16 cellular contexts compared by ENCODE assay signal in genomic region chr20:63087236-63087871, GRCh38.
DNase-seq lines count a peak whose midpoint lies in the region; ATAC-seq and TF ChIP-seq lines count a peak whose summit lies in the region.
"Had no signal": no experiment of that assay in that cellular context is flagged by ENCODE, and none has a peak within 500 bp of the region (broad histone marks: within the 10 kb centered on the region; RNA-seq: fewer than 3 reads in every experiment).

No MANE protein-coding gene starts in this region.

- TF ChIP-seq CTCF in dorsolateral prefrontal cortex (IDR thresholded peaks at IDR 0.05 in 54 of 56, conservative IDR thresholded peaks at IDR 0.05 in 2 of 56; ENCODE audit: low read depth in 1 of 56, partially characterized antibody in 56 of 56) (no peak), nephron progenitor cell (IDR thresholded peaks at IDR 0.05) (no peak)

- H3K27me3 Mint-ChIP-seq in nephron progenitor cell (ENCODE audit: low read depth, poor library complexity), result peaks cover 85% of the 10 kb centered on the region

- H3K4me3 ChIP-seq in dorsolateral prefrontal cortex, result no peak overlapping the region

- H3K36me3 Mint-ChIP-seq in nephron progenitor cell (ENCODE audit: low read depth), result no peaks in the 10 kb centered on the region
- H3K36me3 Mint-ChIP-seq: activated naive CD8-positive, alpha-beta T cell; IgD-negative memory B cell; T-cell had no signal

- H3K27me3 ChIP-seq in dorsolateral prefrontal cortex, result peaks cover 0 to 41% (median 0%) of the 10 kb centered on the region in 45 donors

- no peak overlapping the region for H3K27ac ChIP-seq in dorsolateral prefrontal cortex

- H3K27ac Mint-ChIP-seq in nephron progenitor cell, result no peak overlapping the region
- H3K27ac Mint-ChIP-seq: activated naive CD8-positive, alpha-beta T cell; IgD-negative memory B cell; nephron; stimulated activated naive CD8-positive, alpha-beta T cell treated with anti-CD3 and anti-CD28 coated beads, Interleukin-15, Interleukin-2, amounts not matched to agents 100 ng/mL and 50 ng/mL, for 24 hours; T-cell had no signal

- ATAC-seq in Right ventricle myocardium superior (ENCODE audit: poor library complexity) (no peak), left ventricle myocardium superior (no peak), HG02610 (IDR thresholded peaks at IDR 0.05; ENCODE audit: unreplicated experiment) (no peak), GM21381 (IDR thresholded peaks at IDR 0.05; ENCODE audit: unreplicated experiment) (no peak)
- ATAC-seq: T-cell had no signal

- no peaks in the 10 kb centered on the region for H3K4me1 Mint-ChIP-seq in nephron progenitor cell
- H3K4me1 Mint-ChIP-seq: IgD-negative memory B cell, nephron had no signal

- intact Hi-C loops in Right ventricle myocardium superior (cut with DNase I), result no loop called here
- intact Hi-C loops in left ventricle myocardium superior (cut with micrococcal nuclease), result no loop called here
- intact Hi-C loops in dorsolateral prefrontal cortex (cut with DNase I), result no loop called here

- DNase-seq in Right ventricle myocardium superior (peak; percentile 21), left ventricle myocardium superior (no peak), dorsolateral prefrontal cortex (peak in 6 of 10 donors; percentile 12 to 35 (median 17)), nephron progenitor cell (peak; percentile 0), globus pallidus (ENCODE audit: low spot score) (no peak), kidney glomerular epithelial cell (lab: John Stamatoyannopoulos, UW) (no peak)
- DNase-seq: EL, mesendoderm, NCI-H187 treated with DMSO at 0.1 percent for 48 hours had no signal

- no peak overlapping the region for H3K4me3 Mint-ChIP-seq in nephron progenitor cell
- H3K4me3 Mint-ChIP-seq: activated naive CD8-positive, alpha-beta T cell; nephron; stimulated activated naive CD8-positive, alpha-beta T cell treated with anti-CD3 and anti-CD28 coated beads, Interleukin-15, Interleukin-2, amounts not matched to agents 100 ng/mL and 50 ng/mL, for 24 hours; T-cell had no signal

- no peaks in the 10 kb centered on the region for H3K9me3 Mint-ChIP-seq in nephron progenitor cell
- H3K9me3 Mint-ChIP-seq: IgD-negative memory B cell; nephron; stimulated activated naive CD8-positive, alpha-beta T cell treated with anti-CD3 and anti-CD28 coated beads, Interleukin-15, Interleukin-2, amounts not matched to agents 100 ng/mL and 50 ng/mL, for 24 hours; T-cell had no signal

Comparison
In these comparisons a context has a peak if more than half of its experiments do, and no peak if none do; other contexts are left out.
1. DNase-seq: peak in Right ventricle myocardium superior (single experiment), dorsolateral prefrontal cortex (6 of 10) and nephron progenitor cell (single experiment); none in left ventricle myocardium superior (single experiment), globus pallidus (single experiment) and kidney glomerular epithelial cell (single experiment).